12 cellular contexts compared by ENCODE assay signal in genomic region chr9:99180199-99180598, GRCh38.
A peak's percentile ranks its signal among the peaks of the same experiment; 100 is the strongest.
DNase-seq lines count a peak whose midpoint lies in the region; ATAC-seq and TF ChIP-seq lines count a peak whose summit lies in the region.
"Had no signal": no experiment of that assay in that cellular context is flagged by ENCODE, and none has a peak within 500 bp of the region (broad histone marks: within the 10 kb centered on the region; RNA-seq: fewer than 3 reads in every experiment).

No MANE protein-coding gene starts in this region.

- ATAC-seq in GM18505 (IDR thresholded peaks at IDR 0.05; ENCODE audit: unreplicated experiment): peak; percentile 39
- ATAC-seq in GM19463 (IDR thresholded peaks at IDR 0.05; ENCODE audit: unreplicated experiment): peak; percentile 43
- ATAC-seq in HG03378 (IDR thresholded peaks at IDR 0.05; ENCODE audit: unreplicated experiment): peak; percentile 44
- no peak for ATAC-seq in HG03354 (IDR thresholded peaks at IDR 0.05; ENCODE audit: poor library complexity, severe bottlenecking, unreplicated experiment)
- ATAC-seq: naive thymus-derived CD4-positive, alpha-beta T cell; PC-3 had no signal

- DNase-seq in amniotic epithelial cell (ENCODE audit: low read depth) (peak; percentile 64), GF-D8 (lab: John Stamatoyannopoulos, UW) (no peak), NCI-H2029 treated with DMSO at 0.1 percent for 48 hours (lab: John Stamatoyannopoulos, UW) (no peak)
- DNase-seq in stimulated activated CD4-positive, alpha-beta T cell treated with anti-CD3 and anti-CD28 coated beads, Interleukin-2, amount 100 ng/mL, for 48 hours: no peak
- DNase-seq: naive thymus-derived CD4-positive, alpha-beta T cell; NCI-H2081; PC-3; stimulated activated CD4-positive, alpha-beta T cell treated with anti-CD3 and anti-CD28 coated beads, Interleukin-4, amount 100 ng/mL, for 24 hours had no signal

- TF ChIP-seq POLR2A in GM18505 (IDR thresholded peaks at IDR 0.05; ENCODE audit: borderline replicate concordance, extremely low read depth, insufficient read depth, insufficient read length): no peak
